Comparison of ENCODE assay signal across 1 cellular context in genomic region chr21:42376338-42376982, GRCh38.
TF ChIP-seq lines count a peak whose summit lies in the region.

No MANE protein-coding gene starts in this region.

TF ChIP-seq in K562, 482 proteins besides CTCF, POLR2A, EP300 and RAD21 (continues in another document):
- TF ChIP-seq GTF3C2 (IDR thresholded peaks at IDR 0.05; ENCODE audit: borderline replicate concordance, extremely low read depth, insufficient read length) (no peak), CC2D1A (IDR thresholded peaks at IDR 0.05) (peak; percentile 21; the same call in 1 of the 2 replicates), ZFX (CRISPR knock-in tag; IDR thresholded peaks at IDR 0.05) (no peak), HNRNPUL1 (IDR thresholded peaks at IDR 0.05; ENCODE audit: low read length) (no peak), ZBTB11 (CRISPR knock-in tag; IDR thresholded peaks at IDR 0.05) (peak in 1 of 3 experiments; percentile 71; a peak in 1 of 6 replicates), DEAF1 (CRISPR knock-in tag; IDR thresholded peaks at IDR 0.05) (peak; percentile 34; the same call in 1 of the 2 replicates), CEBPG (CRISPR knock-in tag; IDR thresholded peaks at IDR 0.05) (peak; percentile 51; the same call in 1 of the 2 replicates), CEBPG (tag; conservative IDR thresholded peaks at IDR 0.05 in 1 of 2, IDR thresholded peaks at IDR 0.05 in 1 of 2) (no peak), ZNF23 (CRISPR knock-in tag; IDR thresholded peaks at IDR 0.05) (no peak), ZNF592 (IDR thresholded peaks at IDR 0.05) (no peak), OTX1 (CRISPR knock-in tag; IDR thresholded peaks at IDR 0.05) (0 out of 2 replicates have a peak, but pooled peaks have one; percentile 19), STAG1 (CRISPR knock-in tag; IDR thresholded peaks at IDR 0.05; ENCODE audit: borderline replicate concordance) (peak; percentile 61; the same call in 1 of the 2 replicates), CEBPB (tag; IDR thresholded peaks at IDR 0.05) (peak; percentile 43), TAF15 (IDR thresholded peaks at IDR 0.05; ENCODE audit: low read depth, low read length) (no peak), SRSF9 (IDR thresholded peaks at IDR 0.05; ENCODE audit: borderline replicate concordance, low read depth, low read length) (no peak), ESRRA (IDR thresholded peaks at IDR 0.05; ENCODE audit: borderline replicate concordance, low read depth) (no peak), GTF2B (IDR thresholded peaks at IDR 0.05; ENCODE audit: extremely low read depth, insufficient read length) (no peak), SMARCB1 (IDR thresholded peaks at IDR 0.05; ENCODE audit: insufficient read length, low read depth) (no peak), ZNF766 (CRISPR knock-in tag; conservative IDR thresholded peaks at IDR 0.05) (no peak), SMC3 (conservative IDR thresholded peaks at IDR 0.05; ENCODE audit: insufficient read depth, low read depth, low read length) (peak; percentile 72), ILK (tag; IDR thresholded peaks at IDR 0.05; ENCODE audit: borderline replicate concordance, low read depth) (no peak), ZNF318 (IDR thresholded peaks at IDR 0.05; ENCODE audit: borderline replicate concordance in 1 of 2, low read depth in 1 of 2) (no peak)
